Comparison of ENCODE assay signal across 8 cellular contexts in the genomic region with DNA sequence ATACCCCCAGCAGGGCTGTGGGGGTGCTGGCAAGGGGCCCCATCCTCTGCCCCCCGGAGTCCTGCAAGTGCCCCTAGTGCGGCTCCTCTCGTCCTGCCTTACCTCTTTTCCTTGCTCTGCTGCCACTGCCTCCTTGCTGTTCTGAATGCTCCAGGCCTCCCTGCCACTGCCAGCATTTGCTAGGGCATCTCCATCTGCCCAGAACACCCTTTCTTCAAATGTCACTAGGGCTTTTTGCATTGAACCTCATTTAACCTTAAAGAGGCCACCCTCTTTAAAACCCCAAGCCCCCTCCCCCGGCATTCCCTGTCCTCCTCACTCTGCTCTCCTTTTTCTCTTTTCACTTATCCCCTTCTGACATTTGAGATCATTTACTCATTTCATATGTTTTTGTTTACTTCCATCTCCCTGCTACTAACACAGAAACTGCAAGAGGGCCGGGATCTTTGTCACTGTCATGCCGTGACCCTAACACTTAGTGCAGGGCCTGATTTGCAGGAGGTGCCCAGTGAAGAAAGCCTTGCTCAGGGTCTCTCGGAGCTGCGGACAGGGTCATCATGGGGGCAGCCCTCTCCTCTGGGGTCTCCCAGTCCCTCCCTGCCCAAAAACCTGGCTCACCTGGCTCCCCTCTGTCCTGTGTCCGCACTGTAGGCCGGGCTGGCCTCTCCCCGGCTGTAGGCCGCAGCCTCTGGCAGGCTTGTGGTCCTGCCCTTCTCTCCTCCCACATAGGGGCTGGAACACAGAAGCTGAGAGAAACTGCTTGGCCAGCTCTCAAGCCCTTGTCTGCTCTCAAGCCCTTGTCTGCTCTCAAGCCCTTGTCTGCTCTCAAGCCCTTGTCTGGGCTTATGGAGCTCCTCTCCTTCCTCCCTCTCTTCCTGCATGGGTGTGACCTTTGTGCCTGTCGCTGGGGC. TPM values are rescaled to one million over a fixed set of nuclear protein-coding genes. Genes with fewer than 3 reads are reported as not detected.
DNase-seq lines count a peak whose midpoint lies in the region; ATAC-seq and TF ChIP-seq lines count a peak whose summit lies in the region.

Gene ACOX2 (minus strand): TSS at position 690 of the 911 bp plus-strand sequence. CDS start 2,084 bp downstream, outside the sequence.

- H3K4me3 ChIP-seq in ovary = peak within 1 kb of the TSS; percentile 36

- ATAC-seq in Right ventricle myocardium superior (ENCODE audit: poor library complexity) (peak; percentile 95), GM19324 (IDR thresholded peaks at IDR 0.05; ENCODE audit: low FRiP score, unreplicated experiment) (no peak)

- CTCF ChIA-PET in RWPE1 (lab: Yijun Ruan, JAX) = no interaction called here

- TF ChIP-seq POLR2A in ovary (IDR thresholded peaks at IDR 0.05) = no peak

- H3K36me3 ChIP-seq in ovary = no peaks in the 10 kb centered on the region

- peak; percentile 79 for DNase-seq in AG08396 (ENCODE audit: low spot score)
- DNase-seq in RWPE1 (ENCODE audit: low spot score) = no peak
- peak; percentile 83 for DNase-seq in Right ventricle myocardium superior
- DNase-seq in ovary = peak; percentile 74 to 79 (median 78)
- DNase-seq in GM19238 (ENCODE audit: insufficient read length, low spot score) = no peak
- DNase-seq in NCI-H69 (lab: John Stamatoyannopoulos, UW) = no peak
- no peak for DNase-seq in HK-2 (ENCODE audit: unreplicated experiment)

- WGBS in ovary, 3 donors = 9 to 19% (median 16%) methylated on average over 13 of the region's 13 CpGs

- H3K27me3 ChIP-seq in ovary = no peaks in the 10 kb centered on the region

- peaks cover 17% of the 10 kb centered on the region for H3K4me1 ChIP-seq in ovary (ENCODE audit: insufficient read depth)

- POLR2A ChIA-PET in RWPE1 (lab: Yijun Ruan, JAX; ENCODE audit: low non-redundant PET) = no interaction called here

- TF ChIP-seq CTCF in RWPE1 (conservative IDR thresholded peaks at IDR 0.05; ENCODE audit: low read depth) = no peak
- TF ChIP-seq CTCF in ovary (IDR thresholded peaks at IDR 0.05) = no peak

- intact Hi-C loops in Right ventricle myocardium superior (cut with DNase I) = no loop called here
- intact Hi-C loops in ovary (cut with DNase I) = loop anchor here in 2 of 4 donors (10.0 kb wide), 2 partner anchors 212 to 342 kb away; no protein-coding TSS in a partner anchor

- no peaks in the 10 kb centered on the region for H3K9me3 ChIP-seq in ovary

- TF ChIP-seq EP300 in ovary (IDR thresholded peaks at IDR 0.05) = no peak

- H3K27ac ChIP-seq in RWPE1 (peak within 1 kb of the TSS; percentile 56), ovary (peak within 1 kb of the TSS; percentile 11 to 77)

RNA-seq across cellular contexts. Expression of gene ACOX2, which starts in this region (rescaled TPM):
- total RNA-seq in Right ventricle myocardium superior = 33.3 TPM
- total RNA-seq in ovary = 10 to 100 TPM in 6 of 7 donors, 1 to 10 TPM in 1; 6.8 to 26.4 (median 23.2) TPM
- polyA plus RNA-seq in ovary = 10 to 100 TPM; 25.4 to 57.7 TPM

Comparison
In these comparisons a context has a peak if more than half of its experiments do, and no peak if none do; other contexts are left out.
1. DNase-seq: peak in AG08396 (single experiment), Right ventricle myocardium superior (single experiment) and ovary (5 of 5); none in RWPE1 (single experiment), GM19238 (single experiment), NCI-H69 (single experiment) and HK-2 (single experiment).